ENCODE assay signal across 6 cellular contexts in genomic region chr6:30741789-30742315, GRCh38. TPM values are rescaled to one million over a fixed set of nuclear protein-coding genes. Genes with fewer than 3 reads are reported as not detected.
DNase-seq lines count a peak whose midpoint lies in the region; ATAC-seq and TF ChIP-seq lines count a peak whose summit lies in the region.

No MANE protein-coding gene starts in this region.

- peaks cover 3% of the 10 kb centered on the region for H3K9me3 Mint-ChIP-seq in stimulated activated naive CD8-positive, alpha-beta T cell treated with anti-CD3 and anti-CD28 coated beads, Interleukin-15, Interleukin-2, amounts not matched to agents 100 ng/mL and 50 ng/mL, for 24 hours

- no peak for TF ChIP-seq POLR2A in suprapubic skin (IDR thresholded peaks at IDR 0.05)

- peaks cover 61% of the 10 kb centered on the region for H3K4me1 ChIP-seq in suprapubic skin

- no peak for DNase-seq in stimulated activated naive CD8-positive, alpha-beta T cell treated with anti-CD3 and anti-CD28 coated beads, Interleukin-15, Interleukin-2, amounts not matched to agents 100 U/mL and 50 U/mL, for 24 hours
- DNase-seq in fibroblast of the aortic adventitia (ENCODE audit: low read depth), result no peak
- DNase-seq in suprapubic skin (ENCODE audit: low spot score in 2 of 2), result no peak
- no peak for DNase-seq in NCI-H1048 (lab: John Stamatoyannopoulos, UW)
- no peak for DNase-seq in germinal center (ENCODE audit: low spot score)

- peaks cover 89% of the 10 kb centered on the region for H3K4me1 Mint-ChIP-seq in stimulated activated naive CD8-positive, alpha-beta T cell treated with anti-CD3 and anti-CD28 coated beads, Interleukin-15, Interleukin-2, amounts not matched to agents 100 ng/mL and 50 ng/mL, for 24 hours (ENCODE audit: low read depth)

- peak overlapping the region; percentile 89 for H3K27ac Mint-ChIP-seq in stimulated activated naive CD8-positive, alpha-beta T cell treated with anti-CD3 and anti-CD28 coated beads, Interleukin-15, Interleukin-2, amounts not matched to agents 100 ng/mL and 50 ng/mL, for 24 hours

- peak overlapping the region; percentile 99 for H3K4me3 Mint-ChIP-seq in stimulated activated naive CD8-positive, alpha-beta T cell treated with anti-CD3 and anti-CD28 coated beads, Interleukin-15, Interleukin-2, amounts not matched to agents 100 ng/mL and 50 ng/mL, for 24 hours

- H3K9me3 ChIP-seq in suprapubic skin, result no peaks in the 10 kb centered on the region

- H3K36me3 ChIP-seq in suprapubic skin, result peaks cover 35% of the 10 kb centered on the region

- peaks cover 67% of the 10 kb centered on the region for H3K36me3 Mint-ChIP-seq in stimulated activated naive CD8-positive, alpha-beta T cell treated with anti-CD3 and anti-CD28 coated beads, Interleukin-15, Interleukin-2, amounts not matched to agents 100 ng/mL and 50 ng/mL, for 24 hours (ENCODE audit: low read depth)

- TF ChIP-seq EP300 in suprapubic skin (IDR thresholded peaks at IDR 0.05), result no peak

- WGBS in suprapubic skin, result 10% methylated on average over 13 of the region's 13 CpGs

- H3K27ac ChIP-seq in suprapubic skin, result peak overlapping the region; percentile 96

- H3K4me3 ChIP-seq in fibroblast of the aortic adventitia (ENCODE audit: low read depth, low read length) (peak overlapping the region; percentile 95), suprapubic skin (peak overlapping the region; percentile 79)

- TF ChIP-seq CTCF in fibroblast of the aortic adventitia (IDR thresholded peaks at IDR 0.05; ENCODE audit: insufficient read depth, low read length) (no peak), suprapubic skin (IDR thresholded peaks at IDR 0.05) (no peak)

- no peaks in the 10 kb centered on the region for H3K27me3 Mint-ChIP-seq in stimulated activated naive CD8-positive, alpha-beta T cell treated with anti-CD3 and anti-CD28 coated beads, Interleukin-15, Interleukin-2, amounts not matched to agents 100 ng/mL and 50 ng/mL, for 24 hours

- ATAC-seq in stimulated activated naive CD8-positive, alpha-beta T cell treated with anti-CD3 and anti-CD28 coated beads, Interleukin-15, Interleukin-2, amounts not matched to agents 100 U/mL and 50 U/mL, for 24 hours, result no peak

- no peaks in the 10 kb centered on the region for H3K27me3 ChIP-seq in suprapubic skin

RNA-seq across cellular contexts. Expression of gene FLOT1, which starts 0.6 kb away (rescaled TPM):
- total RNA-seq in fibroblast of the aortic adventitia (ENCODE audit: low replicate concordance), result 77.8 and 109 TPM in 2 replicates
- total RNA-seq in suprapubic skin, result 10 to 100 TPM; 28.4 to 60.8 (median 45.5) TPM

RNA-seq across cellular contexts. Expression of gene IER3, which starts 2.5 kb away (rescaled TPM):
- total RNA-seq in fibroblast of the aortic adventitia (ENCODE audit: low replicate concordance) (23.8 and 26.7 TPM in 2 replicates), suprapubic skin (10 to 100 TPM; 22.0 to 86.2 (median 45.8) TPM)

RNA-seq across cellular contexts. Expression of gene TUBB, which starts 21.7 kb away (rescaled TPM):
- total RNA-seq in fibroblast of the aortic adventitia (ENCODE audit: low replicate concordance) (120 and 996 TPM in 2 replicates), suprapubic skin (100 to 1,000 TPM; 166 to 348 (median 244) TPM)

RNA-seq across cellular contexts. Expression of gene MDC1, which starts 24.8 kb away (rescaled TPM):
- total RNA-seq in fibroblast of the aortic adventitia (ENCODE audit: low replicate concordance), result 3.7 and 12.1 TPM in 2 replicates
- 10 to 100 TPM; 10.4 to 27.0 (median 16.3) TPM for total RNA-seq in suprapubic skin

RNA-seq across cellular contexts. Expression of gene NRM, which starts 51.1 kb away (rescaled TPM):
- total RNA-seq in fibroblast of the aortic adventitia (ENCODE audit: low replicate concordance), result 0.82 and 9.9 TPM in 2 replicates
- total RNA-seq in suprapubic skin, result 1 to 10 TPM; 2.3 to 9.0 (median 6.8) TPM
